ENCODE assay signal across 17 cellular contexts in genomic region chr1:10671090-10671489, GRCh38.
DNase-seq lines count a peak whose midpoint lies in the region; TF ChIP-seq lines count a peak whose summit lies in the region.
"Had no signal": no experiment of that assay in that cellular context is flagged by ENCODE, and none has a peak within 500 bp of the region (broad histone marks: within the 10 kb centered on the region; RNA-seq: fewer than 3 reads in every experiment).

No MANE protein-coding gene starts in this region.

- TF ChIP-seq POLR2A in esophagus squamous epithelium (IDR thresholded peaks at IDR 0.05), result no peak

- H3K9me3 Mint-ChIP-seq in T-helper 2 cell treated with Interferon-gamma antibody and Interleukin-4, amounts not matched to agents 5 μg/mL and 100 μg/mL, for 36 hours, result no peaks in the 10 kb centered on the region
- H3K9me3 Mint-ChIP-seq: activated naive CD4-positive, alpha-beta T cell treated with anti-CD3 and anti-CD28 coated beads, Interleukin-2, amount 10 ng/mL, durations not matched to agents 7 days and 5 days had no signal

- CTCF ChIA-PET in HEK293T (lab: Yijun Ruan, JAX), result no interaction called here

- H3K36me3 Mint-ChIP-seq in T-helper 2 cell treated with Interferon-gamma antibody and Interleukin-4, amounts not matched to agents 5 μg/mL and 100 μg/mL, for 36 hours (ENCODE audit: low read depth), result no peaks in the 10 kb centered on the region
- H3K36me3 Mint-ChIP-seq: activated naive CD4-positive, alpha-beta T cell treated with anti-CD3 and anti-CD28 coated beads, Interleukin-2, amount 10 ng/mL, durations not matched to agents 7 days and 5 days had no signal

- POLR2A ChIA-PET in HEK293T (lab: Yijun Ruan, JAX), result no interaction called here

- H3K4me1 ChIP-seq in esophagus squamous epithelium (peaks cover 6 to 98% (median 13%) of the 10 kb centered on the region in 3 donors), rectal smooth muscle tissue (ENCODE audit: control insufficient read depth, insufficient read depth, low read length) (peaks cover 72% of the 10 kb centered on the region)
- H3K4me1 ChIP-seq: HAP-1 had no signal

- DNase-seq in COLO668 (lab: John Stamatoyannopoulos, UW; ENCODE audit: unreplicated experiment) (peak; percentile 80), HEK293T (ENCODE audit: extremely low spot score) (peak; percentile 26), esophagus squamous epithelium (lab: John Stamatoyannopoulos, UW) (no peak), dorsolateral prefrontal cortex (no peak)
- no peak for DNase-seq in activated CD8-positive, alpha-beta memory T cell treated with anti-CD3 and anti-CD28 coated beads for 24 hours
- DNase-seq in T-helper 2 cell treated with Interferon-gamma antibody and Interleukin-4, amounts not matched to agents 5 μg/mL and 100 μg/mL, for 36 hours (ENCODE audit: low spot score), result no peak
- DNase-seq: activated CD4-positive, CD25-positive, alpha-beta regulatory T cell treated with anti-CD3 and anti-CD28 coated beads, Interleukin-2, amount 50 U/mL, for 72 hours; activated CD8-positive, alpha-beta memory T cell treated with anti-CD3 and anti-CD28 coated beads, Interleukin-2, amount 50 U/mL, for 4 hours; activated naive CD4-positive, alpha-beta T cell treated with anti-CD3 and anti-CD28 coated beads, Interleukin-2, amount 10 ng/mL, durations not matched to agents 7 days and 5 days; KG1; mesendoderm; NCI-H1092; NCI-H524 treated with DMSO at 0.1 percent for 48 hours; nucleus accumbens; Peyer's patch had no signal

- no peak overlapping the region for H3K9ac ChIP-seq in rectal smooth muscle tissue (ENCODE audit: low read length)

- H3K36me3 ChIP-seq in esophagus squamous epithelium (peaks cover 0 to 9% (median 0%) of the 10 kb centered on the region in 3 donors), rectal smooth muscle tissue (ENCODE audit: control insufficient read depth, insufficient read depth, low read length) (peaks cover 2% of the 10 kb centered on the region)
- H3K36me3 ChIP-seq: HAP-1 had no signal

- H3K4me3 Mint-ChIP-seq in T-helper 2 cell treated with Interferon-gamma antibody and Interleukin-4, amounts not matched to agents 5 μg/mL and 100 μg/mL, for 36 hours, result no peak overlapping the region
- H3K4me3 Mint-ChIP-seq: activated naive CD4-positive, alpha-beta T cell treated with anti-CD3 and anti-CD28 coated beads, Interleukin-2, amount 10 ng/mL, durations not matched to agents 7 days and 5 days had no signal

- no peaks in the 10 kb centered on the region for H3K27me3 Mint-ChIP-seq in T-helper 2 cell treated with Interferon-gamma antibody and Interleukin-4, amounts not matched to agents 5 μg/mL and 100 μg/mL, for 36 hours (ENCODE audit: low read depth)
- H3K27me3 Mint-ChIP-seq: activated naive CD4-positive, alpha-beta T cell treated with anti-CD3 and anti-CD28 coated beads, Interleukin-2, amount 10 ng/mL, durations not matched to agents 7 days and 5 days had no signal

- H3K4me3 ChIP-seq in esophagus squamous epithelium (no peak overlapping the region), rectal smooth muscle tissue (ENCODE audit: low read length) (no peak overlapping the region), dorsolateral prefrontal cortex (no peak overlapping the region)
- H3K4me3 ChIP-seq: HAP-1, Peyer's patch had no signal

- H3K9me3 ChIP-seq in esophagus squamous epithelium, result no peaks in the 10 kb centered on the region
- H3K9me3 ChIP-seq: HAP-1, Peyer's patch had no signal

- intact Hi-C loops in esophagus squamous epithelium (cut with DNase I) (no loop called here), dorsolateral prefrontal cortex (cut with DNase I) (no loop called here)

- peak overlapping the region in 3 of 4 donors; percentile 57 to 79 (median 69) for H3K27ac ChIP-seq in esophagus squamous epithelium
- peak overlapping the region; percentile 96 for H3K27ac ChIP-seq in rectal smooth muscle tissue (ENCODE audit: low read depth, low read length)
- H3K27ac ChIP-seq in dorsolateral prefrontal cortex, result no peak overlapping the region

- no peaks in the 10 kb centered on the region for H3K4me1 Mint-ChIP-seq in T-helper 2 cell treated with Interferon-gamma antibody and Interleukin-4, amounts not matched to agents 5 μg/mL and 100 μg/mL, for 36 hours (ENCODE audit: low read depth)
- H3K4me1 Mint-ChIP-seq: activated naive CD4-positive, alpha-beta T cell treated with anti-CD3 and anti-CD28 coated beads, Interleukin-2, amount 10 ng/mL, durations not matched to agents 7 days and 5 days had no signal

- H3K27ac Mint-ChIP-seq in T-helper 2 cell treated with Interferon-gamma antibody and Interleukin-4, amounts not matched to agents 5 μg/mL and 100 μg/mL, for 36 hours, result no peak overlapping the region
- H3K27ac Mint-ChIP-seq: activated naive CD4-positive, alpha-beta T cell treated with anti-CD3 and anti-CD28 coated beads, Interleukin-2, amount 10 ng/mL, durations not matched to agents 7 days and 5 days had no signal

- H3K27me3 ChIP-seq in esophagus squamous epithelium (no peaks in the 10 kb centered on the region), rectal smooth muscle tissue (ENCODE audit: control insufficient read depth, insufficient read depth, low read length) (no peaks in the 10 kb centered on the region), dorsolateral prefrontal cortex (no peaks in the 10 kb centered on the region)
- H3K27me3 ChIP-seq: Peyer's patch had no signal

- WGBS in esophagus squamous epithelium, 2 donors, result 48 to 52% methylated on average over 15 of the region's 18 CpGs

- TF ChIP-seq CTCF in esophagus squamous epithelium (IDR thresholded peaks at IDR 0.05) (no peak), dorsolateral prefrontal cortex (IDR thresholded peaks at IDR 0.05 in 54 of 56, conservative IDR thresholded peaks at IDR 0.05 in 2 of 56; ENCODE audit: low read depth in 1 of 56, partially characterized antibody in 56 of 56) (no peak)

TF ChIP-seq in HEK293T, 16 proteins besides CTCF, POLR2A, EP300 and RAD21:
- TF ChIP-seq TARDBP (IDR thresholded peaks at IDR 0.05) (no peak), SUZ12 (IDR thresholded peaks at IDR 0.05) (no peak), L3MBTL2 (conservative IDR thresholded peaks at IDR 0.05) (peak; percentile 47), PKNOX1 (IDR thresholded peaks at IDR 0.05) (peak; percentile 82), HDGF (IDR thresholded peaks at IDR 0.05; ENCODE audit: borderline replicate concordance) (no peak)

Comparison
In these comparisons a context has a peak if more than half of its experiments do, and no peak if none do; other contexts are left out.
1. DNase-seq: peak in COLO668 (single experiment) and HEK293T (single experiment); none in esophagus squamous epithelium (single experiment), activated CD8-positive, alpha-beta memory T cell treated with anti-CD3 and anti-CD28 coated beads for 24 hours (single experiment), dorsolateral prefrontal cortex (0 of 10) and T-helper 2 cell treated with Interferon-gamma antibody and Interleukin-4, amounts not matched to agents 5 μg/mL and 100 μg/mL, for 36 hours (single experiment).
2. H3K27ac ChIP-seq: peak in esophagus squamous epithelium (3 of 4) and rectal smooth muscle tissue (single experiment); none in dorsolateral prefrontal cortex (0 of 59).